ENCODE assay signal across 1 cellular context in the genomic region with DNA sequence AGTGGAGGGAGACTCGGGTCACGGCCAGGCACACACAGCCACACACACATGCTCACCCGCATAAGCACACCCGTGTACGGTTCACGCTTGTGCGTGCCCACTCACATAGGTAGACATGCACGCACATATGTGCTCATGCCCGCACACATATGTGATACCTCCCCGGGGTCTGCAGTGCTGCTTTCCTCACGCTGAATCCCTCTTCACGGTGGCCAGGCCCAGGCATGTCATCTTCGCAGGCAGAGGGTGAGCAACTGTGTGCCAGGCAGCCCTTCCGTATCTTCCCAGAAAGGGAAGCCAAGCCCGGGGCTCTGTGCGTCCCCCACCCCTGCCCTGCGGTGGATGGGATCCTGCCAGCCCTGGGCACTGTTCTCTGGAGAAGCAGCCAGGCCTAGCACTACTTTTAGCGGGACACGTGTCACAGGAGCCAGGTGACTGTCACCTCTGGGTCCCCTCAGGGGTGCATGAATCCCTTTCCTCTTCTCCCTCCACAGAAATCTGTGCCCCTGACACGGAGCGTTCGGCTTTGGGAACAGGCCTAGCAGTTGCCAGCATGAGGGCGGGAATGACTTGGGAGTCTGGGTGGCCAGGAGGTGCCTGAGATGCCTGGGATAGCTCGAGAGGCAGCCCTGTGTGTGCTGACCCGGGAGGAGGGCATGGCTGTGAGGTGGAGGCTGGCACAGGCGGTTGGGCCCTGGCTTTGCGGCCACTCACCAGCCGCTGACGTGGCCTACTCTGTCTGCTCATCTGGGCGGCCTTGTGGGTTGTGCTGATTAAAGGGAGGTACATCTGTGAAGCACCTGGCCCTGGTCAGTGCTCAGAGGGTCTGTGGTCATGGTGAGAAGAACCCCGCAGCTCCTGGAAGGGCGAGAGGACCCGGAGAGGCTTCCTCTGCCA.
TF ChIP-seq lines count a peak whose summit lies in the region.

No MANE protein-coding gene starts in this region.

TF ChIP-seq in SK-N-SH, 30 proteins besides CTCF, POLR2A, EP300 and RAD21 (continued from another document):
- TF ChIP-seq, protein P1, sequence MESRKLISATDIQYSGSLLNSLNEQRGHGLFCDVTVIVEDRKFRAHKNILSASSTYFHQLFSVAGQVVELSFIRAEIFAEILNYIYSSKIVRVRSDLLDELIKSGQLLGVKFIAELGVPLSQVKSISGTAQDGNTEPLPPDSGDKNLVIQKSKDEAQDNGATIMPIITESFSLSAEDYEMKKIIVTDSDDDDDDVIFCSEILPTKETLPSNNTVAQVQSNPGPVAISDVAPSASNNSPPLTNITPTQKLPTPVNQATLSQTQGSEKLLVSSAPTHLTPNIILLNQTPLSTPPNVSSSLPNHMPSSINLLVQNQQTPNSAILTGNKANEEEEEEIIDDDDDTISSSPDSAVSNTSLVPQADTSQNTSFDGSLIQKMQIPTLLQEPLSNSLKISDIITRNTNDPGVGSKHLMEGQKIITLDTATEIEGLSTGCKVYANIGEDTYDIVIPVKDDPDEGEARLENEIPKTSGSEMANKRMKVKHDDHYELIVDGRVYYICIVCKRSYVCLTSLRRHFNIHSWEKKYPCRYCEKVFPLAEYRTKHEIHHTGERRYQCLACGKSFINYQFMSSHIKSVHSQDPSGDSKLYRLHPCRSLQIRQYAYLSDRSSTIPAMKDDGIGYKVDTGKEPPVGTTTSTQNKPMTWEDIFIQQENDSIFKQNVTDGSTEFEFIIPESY (IDR thresholded peaks at IDR 0.05; ENCODE audit: borderline replicate concordance, low read depth), result no peak
- no peak for TF ChIP-seq USF1 (IDR thresholded peaks at IDR 0.05; ENCODE audit: borderline replicate concordance, low read depth)
- TF ChIP-seq FOXJ3 (CRISPR knock-in tag; IDR thresholded peaks at IDR 0.05), result no peak
- TF ChIP-seq FOXM1 (IDR thresholded peaks at IDR 0.05; ENCODE audit: low read depth), result no peak
- TF ChIP-seq NFIC (IDR thresholded peaks at IDR 0.05; ENCODE audit: borderline replicate concordance), result no peak
- no peak for TF ChIP-seq SIN3A (IDR thresholded peaks at IDR 0.05; ENCODE audit: borderline replicate concordance, low read depth, low read length)
- TF ChIP-seq FOSL2 (IDR thresholded peaks at IDR 0.05; ENCODE audit: borderline replicate concordance, low read depth), result no peak
- no peak for TF ChIP-seq YY1 (IDR thresholded peaks at IDR 0.05; ENCODE audit: low read depth)
- no peak for TF ChIP-seq JUND (IDR thresholded peaks at IDR 0.05)
- TF ChIP-seq, protein P2, sequence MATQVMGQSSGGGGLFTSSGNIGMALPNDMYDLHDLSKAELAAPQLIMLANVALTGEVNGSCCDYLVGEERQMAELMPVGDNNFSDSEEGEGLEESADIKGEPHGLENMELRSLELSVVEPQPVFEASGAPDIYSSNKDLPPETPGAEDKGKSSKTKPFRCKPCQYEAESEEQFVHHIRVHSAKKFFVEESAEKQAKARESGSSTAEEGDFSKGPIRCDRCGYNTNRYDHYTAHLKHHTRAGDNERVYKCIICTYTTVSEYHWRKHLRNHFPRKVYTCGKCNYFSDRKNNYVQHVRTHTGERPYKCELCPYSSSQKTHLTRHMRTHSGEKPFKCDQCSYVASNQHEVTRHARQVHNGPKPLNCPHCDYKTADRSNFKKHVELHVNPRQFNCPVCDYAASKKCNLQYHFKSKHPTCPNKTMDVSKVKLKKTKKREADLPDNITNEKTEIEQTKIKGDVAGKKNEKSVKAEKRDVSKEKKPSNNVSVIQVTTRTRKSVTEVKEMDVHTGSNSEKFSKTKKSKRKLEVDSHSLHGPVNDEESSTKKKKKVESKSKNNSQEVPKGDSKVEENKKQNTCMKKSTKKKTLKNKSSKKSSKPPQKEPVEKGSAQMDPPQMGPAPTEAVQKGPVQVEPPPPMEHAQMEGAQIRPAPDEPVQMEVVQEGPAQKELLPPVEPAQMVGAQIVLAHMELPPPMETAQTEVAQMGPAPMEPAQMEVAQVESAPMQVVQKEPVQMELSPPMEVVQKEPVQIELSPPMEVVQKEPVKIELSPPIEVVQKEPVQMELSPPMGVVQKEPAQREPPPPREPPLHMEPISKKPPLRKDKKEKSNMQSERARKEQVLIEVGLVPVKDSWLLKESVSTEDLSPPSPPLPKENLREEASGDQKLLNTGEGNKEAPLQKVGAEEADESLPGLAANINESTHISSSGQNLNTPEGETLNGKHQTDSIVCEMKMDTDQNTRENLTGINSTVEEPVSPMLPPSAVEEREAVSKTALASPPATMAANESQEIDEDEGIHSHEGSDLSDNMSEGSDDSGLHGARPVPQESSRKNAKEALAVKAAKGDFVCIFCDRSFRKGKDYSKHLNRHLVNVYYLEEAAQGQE (IDR thresholded peaks at IDR 0.05; ENCODE audit: low read depth, low read length), result no peak
